ENCODE assay signal across 8 cellular contexts in genomic region chr2:127884436-127884835, GRCh38. TPM values are rescaled to one million over a fixed set of nuclear protein-coding genes. Genes with fewer than 3 reads are reported as not detected.
DNase-seq lines count a peak whose midpoint lies in the region; ATAC-seq, FAIRE-seq and TF ChIP-seq lines count a peak whose summit lies in the region.

No MANE protein-coding gene starts in this region.

- TF ChIP-seq POLR2A in suprapubic skin (IDR thresholded peaks at IDR 0.05) = no peak

- intact Hi-C loops in activated CD4-positive, alpha-beta T cell treated with anti-CD3 and anti-CD28 coated beads for 36 hours (cut with DNase I, micrococcal nuclease) = loop anchor here (1.0 to 10.0 kb wide), 6 partner anchors 26 to 360 kb away; partner anchors contain the start of genes IWS1 (in 1 of the 2), POLR2D (in 1 of the 2), SAP130 (in 1 of the 2) and UGGT1 (in 1 of the 2)

- WGBS in suprapubic skin = 29% methylated on average over 10 of the region's 10 CpGs

- H3K36me3 ChIP-seq in iPS-20b (ENCODE audit: insufficient read depth, low read depth, low read length) (peaks cover 40% of the 10 kb centered on the region), suprapubic skin (peaks cover 6% of the 10 kb centered on the region)

- peak overlapping the region; percentile 85 for H3K27ac Mint-ChIP-seq in activated CD4-positive, alpha-beta T cell treated with anti-CD3 and anti-CD28 coated beads for 36 hours
- H3K27ac Mint-ChIP-seq in activated naive CD8-positive, alpha-beta T cell = peak overlapping the region; percentile 72

- TF ChIP-seq EP300 in suprapubic skin (IDR thresholded peaks at IDR 0.05) = no peak

- no peak overlapping the region for H3K27ac ChIP-seq in iPS-20b (ENCODE audit: low read length)
- peak overlapping the region; percentile 90 for H3K27ac ChIP-seq in suprapubic skin

- CTCF ChIA-PET in activated CD4-positive, alpha-beta T cell treated with anti-CD3 and anti-CD28 coated beads for 36 hours (lab: Charles Lee) = interaction anchor here (1.2 kb wide), 1 partner anchor 26 kb away, joined by 4 read pairs; no protein-coding TSS in a partner anchor

- H3K4me1 ChIP-seq in iPS-20b (ENCODE audit: insufficient read depth, low read length) (peaks cover 12% of the 10 kb centered on the region), suprapubic skin (peaks cover 29% of the 10 kb centered on the region)

- H3K4me3 Mint-ChIP-seq in activated CD4-positive, alpha-beta T cell treated with anti-CD3 and anti-CD28 coated beads for 36 hours = peak overlapping the region; percentile 88
- H3K4me3 Mint-ChIP-seq in activated naive CD8-positive, alpha-beta T cell = peak overlapping the region; percentile 95

- TF ChIP-seq CTCF in suprapubic skin (IDR thresholded peaks at IDR 0.05) = no peak

- no peaks in the 10 kb centered on the region for H3K27me3 Mint-ChIP-seq in activated CD4-positive, alpha-beta T cell treated with anti-CD3 and anti-CD28 coated beads for 36 hours
- no peaks in the 10 kb centered on the region for H3K27me3 Mint-ChIP-seq in activated naive CD8-positive, alpha-beta T cell

- H3K36me3 Mint-ChIP-seq in activated CD4-positive, alpha-beta T cell treated with anti-CD3 and anti-CD28 coated beads for 36 hours (ENCODE audit: low read depth) = peaks cover 28% of the 10 kb centered on the region
- H3K36me3 Mint-ChIP-seq in activated naive CD8-positive, alpha-beta T cell = peaks cover 11% of the 10 kb centered on the region

- no peak for ATAC-seq in activated CD4-positive, alpha-beta T cell treated with anti-CD3 and anti-CD28 coated beads for 36 hours

- no peak for DNase-seq in activated CD4-positive, alpha-beta T cell treated with anti-CD3 and anti-CD28 coated beads for 36 hours
- DNase-seq in activated CD4-positive, alpha-beta T cell treated with anti-CD3 and anti-CD28 coated beads for 48 hours = no peak
- DNase-seq in suprapubic skin (ENCODE audit: low spot score in 2 of 2) = no peak
- DNase-seq in NCI-H2107 treated with DMSO at 0.1 percent for 48 hours (lab: John Stamatoyannopoulos, UW; ENCODE audit: unreplicated experiment) = no peak
- DNase-seq in C1 segment of cervical spinal cord (lab: John Stamatoyannopoulos, UW) = no peak
- DNase-seq in RCC 7860 (ENCODE audit: low spot score) = no peak

- peaks cover 59% of the 10 kb centered on the region for H3K4me1 Mint-ChIP-seq in activated CD4-positive, alpha-beta T cell treated with anti-CD3 and anti-CD28 coated beads for 36 hours
- H3K4me1 Mint-ChIP-seq in activated naive CD8-positive, alpha-beta T cell (ENCODE audit: low read depth) = peaks cover 66% of the 10 kb centered on the region

- POLR2A ChIA-PET in activated CD4-positive, alpha-beta T cell treated with anti-CD3 and anti-CD28 coated beads for 36 hours (lab: Charles Lee) = no interaction called here

- H3K9me3 ChIP-seq in iPS-20b (ENCODE audit: insufficient read depth, low read depth, low read length) (no peaks in the 10 kb centered on the region), suprapubic skin (no peaks in the 10 kb centered on the region)

- H3K9me3 Mint-ChIP-seq in activated CD4-positive, alpha-beta T cell treated with anti-CD3 and anti-CD28 coated beads for 36 hours (ENCODE audit: low read depth) = no peaks in the 10 kb centered on the region
- no peaks in the 10 kb centered on the region for H3K9me3 Mint-ChIP-seq in activated naive CD8-positive, alpha-beta T cell (ENCODE audit: low read depth)

- no peak for FAIRE-seq in RCC 7860 (lab: Jason Lieb, UNC)

- H3K27me3 ChIP-seq in iPS-20b (ENCODE audit: insufficient read depth, low read length) = no peaks in the 10 kb centered on the region
- no peaks in the 10 kb centered on the region for H3K27me3 ChIP-seq in suprapubic skin

- H3K4me3 ChIP-seq in iPS-20b (ENCODE audit: low read length) (peak overlapping the region; percentile 65), suprapubic skin (peak overlapping the region; percentile 67)

- H3K9ac ChIP-seq in iPS-20b (ENCODE audit: low read depth, low read length) = peak overlapping the region; percentile 47; the same call in 1 of the 2 replicates

RNA-seq across cellular contexts. Expression of gene AMMECR1L, which starts 1.3 kb away (rescaled TPM):
- total RNA-seq in activated CD4-positive, alpha-beta T cell treated with anti-CD3 and anti-CD28 coated beads for 36 hours = 10 to 100 TPM; 12.8 to 14.2 TPM
- total RNA-seq in suprapubic skin = 10 to 100 TPM; 13.9 to 18.9 (median 16.1) TPM

RNA-seq across cellular contexts. Expression of gene POLR2D, which starts 26.5 kb away (rescaled TPM):
- 10 to 100 TPM; 72.4 to 73.7 TPM for total RNA-seq in activated CD4-positive, alpha-beta T cell treated with anti-CD3 and anti-CD28 coated beads for 36 hours
- 10 to 100 TPM in 3 of 4 donors, 1 to 10 TPM in 1; 9.5 to 16.5 (median 12.2) TPM for total RNA-seq in suprapubic skin

Comparison
In these comparisons a context has a peak if more than half of its experiments do, and no peak if none do; other contexts are left out.
1. RNA of gene POLR2D, which starts 26.5 kb away (total RNA-seq): 72.4 to 73.7 TPM in activated CD4-positive, alpha-beta T cell treated with anti-CD3 and anti-CD28 coated beads for 36 hours; 9.5 to 16.5 TPM in suprapubic skin; every median in the first group is over 4 times any median in the second.